In genomic region chr20:13220194-13220856, GRCh38 we compare ENCODE assay signal across 8 cellular contexts. TPM values are rescaled to one million over a fixed set of nuclear protein-coding genes. Genes with fewer than 3 reads are reported as not detected.
A peak's percentile ranks its signal among the peaks of the same experiment; 100 is the strongest.
DNase-seq lines count a peak whose midpoint lies in the region; ATAC-seq and TF ChIP-seq lines count a peak whose summit lies in the region.

No MANE protein-coding gene starts in this region.

- peaks cover 21 to 30% (median 26%) of the 10 kb centered on the region in 4 donors for H3K4me1 ChIP-seq in stomach

- H3K4me3 ChIP-seq in AG04450 (ENCODE audit: low read depth, low read length), result peak overlapping the region; percentile 43; the same call in 1 of the 2 replicates
- H3K4me3 ChIP-seq in stomach, result peak overlapping the region; percentile 53 to 63 (median 56)

- 0 to 2% (median 2%) methylated on average over 26 to 63 of the region's 63 CpGs for WGBS in stomach, 5 donors

- no peak for TF ChIP-seq EP300 in stomach (IDR thresholded peaks at IDR 0.05)

- H3K4me3 Mint-ChIP-seq in endothelial cell (ENCODE audit: unreplicated experiment), result peak overlapping the region; percentile 93

- POLR2A ChIA-PET in AG04450 (lab: Yijun Ruan, JAX), result no interaction called here

- DNase-seq in AG04450 (ENCODE audit: low read depth, low spot score) (no peak), endothelial cell (ENCODE audit: low spot score) (peak; percentile 67), mesenteric fat pad (ENCODE audit: low spot score) (peak; percentile 90), stomach (peak; percentile 27), RKO (ENCODE audit: low spot score) (no peak)
- peak; percentile 10 to 11 for DNase-seq in activated CD4-positive, alpha-beta T cell treated with anti-CD3 and anti-CD28 coated beads, Interleukin-2, amount 50 U/mL, for 24 hours (ENCODE audit: low read depth in 1 of 2, low spot score in 1 of 2)

- ATAC-seq in HG02885 (IDR thresholded peaks at IDR 0.05; ENCODE audit: poor library complexity, unreplicated experiment), result peak; percentile 24
- no peak for ATAC-seq in HG03139 (IDR thresholded peaks at IDR 0.05; ENCODE audit: unreplicated experiment)

- intact Hi-C loops in stomach (cut with DNase I; ENCODE audit: low total_unique reads), result no loop called here

- H3K36me3 Mint-ChIP-seq in endothelial cell (ENCODE audit: low read depth, unreplicated experiment), result no peaks in the 10 kb centered on the region

- no peak for TF ChIP-seq POLR2A in stomach (IDR thresholded peaks at IDR 0.05)

- no peak overlapping the region for H3K27ac Mint-ChIP-seq in endothelial cell (ENCODE audit: unreplicated experiment)

- H3K9me3 ChIP-seq in AG04450 (ENCODE audit: control insufficient read depth, insufficient read depth, low read length) (peaks cover 9% of the 10 kb centered on the region; the same call in 1 of the 2 replicates), stomach (no peaks in the 10 kb centered on the region)

- no peak for TF ChIP-seq CTCF in AG04450 (IDR thresholded peaks at IDR 0.05; ENCODE audit: low read depth, low read length)
- TF ChIP-seq CTCF in endothelial cell (IDR thresholded peaks at IDR 0.05; ENCODE audit: unreplicated experiment), result no peak
- TF ChIP-seq CTCF in stomach (IDR thresholded peaks at IDR 0.05), result no peak

- CTCF ChIA-PET in AG04450 (lab: Charles Lee), result interaction anchor here (0.9 kb wide), 1 partner anchor 101 kb away, joined by 3 read pairs; no protein-coding TSS in a partner anchor

- no peaks in the 10 kb centered on the region for H3K36me3 ChIP-seq in stomach

- H3K27ac ChIP-seq in AG04450 (ENCODE audit: low read depth, low read length) (no peak overlapping the region), stomach (peak overlapping the region in 2 of 5 donors; percentile 31 to 66)

- H3K27me3 Mint-ChIP-seq in endothelial cell (ENCODE audit: unreplicated experiment), result peaks cover 12% of the 10 kb centered on the region

- H3K4me1 Mint-ChIP-seq in endothelial cell (ENCODE audit: unreplicated experiment), result peaks cover 20% of the 10 kb centered on the region

- H3K27me3 ChIP-seq in AG04450 (ENCODE audit: control insufficient read depth, insufficient read depth, low read length) (peaks cover 48% of the 10 kb centered on the region), stomach (peaks cover 7 to 67% (median 52%) of the 10 kb centered on the region in 3 donors)

- H3K9me3 Mint-ChIP-seq in endothelial cell (ENCODE audit: unreplicated experiment), result no peaks in the 10 kb centered on the region

RNA-seq across cellular contexts. Expression of gene ISM1, which starts 0.7 kb away (rescaled TPM):
- polyA plus RNA-seq in AG04450 (2011; rRNA removed) (not detected in 2 replicates), stomach (1 to 10 TPM in 1 of 3 donors, under 1 TPM in 2; 0.25 to 1.9 (median 0.31) TPM)
- not detected in 2 replicates for polyA minus RNA-seq in AG04450 (2011; rRNA and poly(A)+ RNA removed)
- total RNA-seq in endothelial cell (ENCODE audit: unreplicated experiment) (23.8 TPM), mesenteric fat pad (4.0 TPM), stomach (10 to 100 TPM in 1 of 5 donors, 1 to 10 TPM in 1, under 1 TPM in 1, not detected in 2; 0.92 to 14.3 (median 1.0) TPM)

Comparison
In these comparisons a context has a peak if more than half of its experiments do, and no peak if none do; other contexts are left out.
1. DNase-seq: peak in activated CD4-positive, alpha-beta T cell treated with anti-CD3 and anti-CD28 coated beads, Interleukin-2, amount 50 U/mL, for 24 hours (2 of 2), endothelial cell (single experiment), mesenteric fat pad (single experiment) and stomach (single experiment); none in AG04450 (single experiment) and RKO (single experiment).